Comparison of ENCODE assay signal across 11 cellular contexts in genomic region chr2:206457188-206457634, GRCh38. TPM values are rescaled to one million over a fixed set of nuclear protein-coding genes. Genes with fewer than 3 reads are reported as not detected.
DNase-seq lines count a peak whose midpoint lies in the region; ATAC-seq and TF ChIP-seq lines count a peak whose summit lies in the region.
"Had no signal": no experiment of that assay in that cellular context is flagged by ENCODE, and none has a peak within 500 bp of the region (broad histone marks: within the 10 kb centered on the region; RNA-seq: fewer than 3 reads in every experiment).

No MANE protein-coding gene starts in this region.

- H3K9ac ChIP-seq in OCI-LY3 (ENCODE audit: low read length): no peak overlapping the region

- no peaks in the 10 kb centered on the region for H3K9me3 ChIP-seq in OCI-LY3 (ENCODE audit: insufficient read depth, low read length)

- H3K27ac ChIP-seq in OCI-LY3 (ENCODE audit: low read length): peak overlapping the region; percentile 33
- H3K27ac ChIP-seq: C4-2B had no signal

- H3K4me1 Mint-ChIP-seq in naive thymus-derived CD8-positive, alpha-beta T cell: peaks cover 0 to 11% (median 0%) of the 10 kb centered on the region in 4 donors
- H3K4me1 Mint-ChIP-seq: activated CD4-positive, alpha-beta T cell treated with anti-CD3 and anti-CD28 coated beads, Interleukin-2, amount 10 ng/mL, durations not matched to agents 24 days and 14 days had no signal

- H3K36me3 Mint-ChIP-seq in naive thymus-derived CD8-positive, alpha-beta T cell: no peaks in the 10 kb centered on the region

- H3K9me3 Mint-ChIP-seq in naive thymus-derived CD8-positive, alpha-beta T cell: peaks cover 0 to 3% (median 0%) of the 10 kb centered on the region in 9 donors
- H3K9me3 Mint-ChIP-seq: activated CD4-positive, alpha-beta T cell treated with anti-CD3 and anti-CD28 coated beads, Interleukin-2, amount 10 ng/mL, durations not matched to agents 24 days and 14 days had no signal

- H3K27me3 Mint-ChIP-seq in naive thymus-derived CD8-positive, alpha-beta T cell: peaks cover 17 to 34% (median 21%) of the 10 kb centered on the region in 5 donors

- POLR2A ChIA-PET in naive thymus-derived CD8-positive, alpha-beta T cell (lab: Charles Lee): interaction anchor here (0.6 kb wide), 1 partner anchor 628 kb away, joined by 3 read pairs; no protein-coding TSS in a partner anchor

- peaks cover 36% of the 10 kb centered on the region for H3K4me1 ChIP-seq in OCI-LY3 (ENCODE audit: low read length)

- H4K20me1 ChIP-seq in OCI-LY3 (ENCODE audit: insufficient read depth, low read length): peaks cover 7% of the 10 kb centered on the region; the same call in 1 of the 2 replicates

- no peak overlapping the region for H3K4me3 Mint-ChIP-seq in naive thymus-derived CD8-positive, alpha-beta T cell
- H3K4me3 Mint-ChIP-seq: activated CD4-positive, alpha-beta T cell treated with anti-CD3 and anti-CD28 coated beads, Interleukin-2, amount 10 ng/mL, durations not matched to agents 24 days and 14 days had no signal

- peak overlapping the region; percentile 53 for H3K4me2 ChIP-seq in OCI-LY3 (ENCODE audit: low read length)

- peaks cover 5% of the 10 kb centered on the region for H3K36me3 ChIP-seq in OCI-LY3 (replicated peaks; ENCODE audit: low read depth, low read length)

- TF ChIP-seq CTCF in OCI-LY3 (IDR thresholded peaks at IDR 0.05; ENCODE audit: low read depth, low read length): no peak

- DNase-seq in DMS79 (lab: John Stamatoyannopoulos, UW) (peak; percentile 44), globus pallidus (ENCODE audit: low spot score) (no peak), NCI-H2107 treated with DMSO at 0.1 percent for 48 hours (lab: John Stamatoyannopoulos, UW; ENCODE audit: unreplicated experiment) (no peak), NCI-H1436 (lab: John Stamatoyannopoulos, UW) (no peak)
- DNase-seq in naive thymus-derived CD8-positive, alpha-beta T cell: no peak
- DNase-seq: activated CD4-positive, alpha-beta T cell treated with anti-CD3 and anti-CD28 coated beads, Interleukin-2, amount 10 ng/mL, durations not matched to agents 24 days and 14 days; posterior cingulate gyrus had no signal

- H2AFZ ChIP-seq in OCI-LY3 (ENCODE audit: low read depth, low read length): no peak overlapping the region

- H3K27me3 ChIP-seq in OCI-LY3 (ENCODE audit: low read depth, low read length): no peaks in the 10 kb centered on the region

- no peak overlapping the region for H3K4me3 ChIP-seq in OCI-LY3 (ENCODE audit: low read length)

- H3K27ac Mint-ChIP-seq in naive thymus-derived CD8-positive, alpha-beta T cell: no peak overlapping the region
- H3K27ac Mint-ChIP-seq: activated CD4-positive, alpha-beta T cell treated with anti-CD3 and anti-CD28 coated beads, Interleukin-2, amount 10 ng/mL, durations not matched to agents 24 days and 14 days had no signal

- peak; percentile 95 for ATAC-seq in GM19455 (IDR thresholded peaks at IDR 0.05; ENCODE audit: unreplicated experiment)
- ATAC-seq in HG03064 (IDR thresholded peaks at IDR 0.05; ENCODE audit: low read depth, unreplicated experiment): peak; percentile 98
- ATAC-seq in naive thymus-derived CD8-positive, alpha-beta T cell: no peak

- H3K79me2 ChIP-seq in OCI-LY3 (ENCODE audit: low read length): no peaks in the 10 kb centered on the region

RNA-seq across cellular contexts. Expression of gene ADAM23, which starts 13.9 kb away (rescaled TPM):
- under 1 TPM in 1 of 2 experiments, not detected in 1; 0.30 TPM for total RNA-seq in naive thymus-derived CD8-positive, alpha-beta T cell
- under 1 TPM in 1 of 3 donors, not detected in 2; 0.10 TPM for polyA plus RNA-seq in naive thymus-derived CD8-positive, alpha-beta T cell

Comparison
In these comparisons a context has a peak if more than half of its experiments do, and no peak if none do; other contexts are left out.
1. ATAC-seq: peak in GM19455 (single experiment) and HG03064 (single experiment); none in naive thymus-derived CD8-positive, alpha-beta T cell (0 of 2).